12 cellular contexts compared by ENCODE assay signal in genomic region chr5:527646-528591, GRCh38. TPM values are rescaled to one million over a fixed set of nuclear protein-coding genes. Genes with fewer than 3 reads are reported as not detected.
A peak's percentile ranks its signal among the peaks of the same experiment; 100 is the strongest.
DNase-seq lines count a peak whose midpoint lies in the region; ATAC-seq and TF ChIP-seq lines count a peak whose summit lies in the region.
"Had no signal": no experiment of that assay in that cellular context is flagged by ENCODE, and none has a peak within 500 bp of the region (broad histone marks: within the 10 kb centered on the region; RNA-seq: fewer than 3 reads in every experiment).

No MANE protein-coding gene starts in this region.

- no peaks in the 10 kb centered on the region for H3K9me3 Mint-ChIP-seq in activated CD4-positive, alpha-beta T cell treated with anti-CD3 and anti-CD28 coated beads for 36 hours (ENCODE audit: low read depth)
- H3K9me3 Mint-ChIP-seq in activated naive CD8-positive, alpha-beta T cell treated with anti-CD3 and anti-CD28 coated beads, Interleukin-2, amount 50 U/mL, for 24 hours: no peaks in the 10 kb centered on the region
- H3K9me3 Mint-ChIP-seq in nephron progenitor cell: peaks cover 3% of the 10 kb centered on the region

- H3K27me3 Mint-ChIP-seq in activated CD4-positive, alpha-beta T cell treated with anti-CD3 and anti-CD28 coated beads for 36 hours: peaks cover 56% of the 10 kb centered on the region
- H3K27me3 Mint-ChIP-seq in activated naive CD8-positive, alpha-beta T cell treated with anti-CD3 and anti-CD28 coated beads, Interleukin-2, amount 50 U/mL, for 24 hours: peaks cover 63% of the 10 kb centered on the region
- peaks cover 80% of the 10 kb centered on the region for H3K27me3 Mint-ChIP-seq in nephron progenitor cell (ENCODE audit: low read depth, poor library complexity)

- H3K27ac ChIP-seq in KMS-11: no peak overlapping the region
- H3K27ac ChIP-seq: colonic mucosa, uterus had no signal

- intact Hi-C loops in activated CD4-positive, alpha-beta T cell treated with anti-CD3 and anti-CD28 coated beads for 36 hours (cut with DNase I, micrococcal nuclease): no loop called here

- no peaks in the 10 kb centered on the region for H3K79me2 ChIP-seq in KMS-11 (ENCODE audit: insufficient read depth, low read depth)

- no peak overlapping the region for H3K4me3 ChIP-seq in KMS-11 (IDR thresholded peaks at IDR 0.05; ENCODE audit: insufficient read depth, low read depth, low read length)
- H3K4me3 ChIP-seq: colonic mucosa, uterus had no signal

- POLR2A ChIA-PET in activated CD4-positive, alpha-beta T cell treated with anti-CD3 and anti-CD28 coated beads for 36 hours (lab: Charles Lee): no interaction called here

- no peak overlapping the region for H3K9ac ChIP-seq in KMS-11

- DNase-seq in activated CD4-positive, alpha-beta T cell treated with anti-CD3 and anti-CD28 coated beads for 36 hours: peak; percentile 61
- DNase-seq in activated CD4-positive, alpha-beta T cell treated with anti-CD3 and anti-CD28 coated beads, Interleukin-2, amount 50 U/mL, for 1 hour: no peak
- peak; percentile 36 for DNase-seq in activated naive CD8-positive, alpha-beta T cell treated with anti-CD3 and anti-CD28 coated beads, Interleukin-2, amount 50 U/mL, for 24 hours
- DNase-seq in nephron progenitor cell (peak; percentile 47), medulla oblongata (ENCODE audit: extremely low spot score) (no peak), NCI-H526 treated with DMSO at 0.1 percent for 48 hours (lab: John Stamatoyannopoulos, UW) (no peak), NCI-H2029 (lab: John Stamatoyannopoulos, UW) (no peak)
- DNase-seq: activated effector memory CD4-positive, alpha-beta T cell treated with anti-CD3 and anti-CD28 coated beads, Interleukin-2, amount 50 U/mL, for 16 hours; colonic mucosa; NCI-H446; uterus had no signal

- H3K4me1 ChIP-seq in KMS-11 (ENCODE audit: low read depth, poor library complexity, severe bottlenecking): peaks cover 7% of the 10 kb centered on the region

- no peak overlapping the region for H3K27ac Mint-ChIP-seq in activated CD4-positive, alpha-beta T cell treated with anti-CD3 and anti-CD28 coated beads for 36 hours
- H3K27ac Mint-ChIP-seq in activated naive CD8-positive, alpha-beta T cell treated with anti-CD3 and anti-CD28 coated beads, Interleukin-2, amount 50 U/mL, for 24 hours: no peak overlapping the region
- H3K27ac Mint-ChIP-seq in nephron progenitor cell: no peak overlapping the region

- H4K20me1 ChIP-seq in KMS-11 (ENCODE audit: insufficient read depth): no peaks in the 10 kb centered on the region

- H2AFZ ChIP-seq in KMS-11 (ENCODE audit: low read depth): no peak overlapping the region

- peak overlapping the region; percentile 9 for H3K4me3 Mint-ChIP-seq in activated CD4-positive, alpha-beta T cell treated with anti-CD3 and anti-CD28 coated beads for 36 hours
- H3K4me3 Mint-ChIP-seq in activated naive CD8-positive, alpha-beta T cell treated with anti-CD3 and anti-CD28 coated beads, Interleukin-2, amount 50 U/mL, for 24 hours: peak overlapping the region; percentile 21
- H3K4me3 Mint-ChIP-seq in nephron progenitor cell: no peak overlapping the region

- H3K27me3 ChIP-seq in KMS-11 (ENCODE audit: insufficient read depth, low read depth): peaks cover 80% of the 10 kb centered on the region

- H3K4me1 Mint-ChIP-seq in activated CD4-positive, alpha-beta T cell treated with anti-CD3 and anti-CD28 coated beads for 36 hours: peaks cover 36% of the 10 kb centered on the region
- H3K4me1 Mint-ChIP-seq in activated naive CD8-positive, alpha-beta T cell treated with anti-CD3 and anti-CD28 coated beads, Interleukin-2, amount 50 U/mL, for 24 hours: peaks cover 42% of the 10 kb centered on the region
- H3K4me1 Mint-ChIP-seq in nephron progenitor cell: peaks cover 49% of the 10 kb centered on the region

- H3K36me3 Mint-ChIP-seq in activated CD4-positive, alpha-beta T cell treated with anti-CD3 and anti-CD28 coated beads for 36 hours (ENCODE audit: low read depth): no peaks in the 10 kb centered on the region
- peaks cover 3% of the 10 kb centered on the region for H3K36me3 Mint-ChIP-seq in activated naive CD8-positive, alpha-beta T cell treated with anti-CD3 and anti-CD28 coated beads, Interleukin-2, amount 50 U/mL, for 24 hours (ENCODE audit: low read depth)
- H3K36me3 Mint-ChIP-seq in nephron progenitor cell (ENCODE audit: low read depth): no peaks in the 10 kb centered on the region

- H3K4me2 ChIP-seq in KMS-11: peak overlapping the region; percentile 41; the same call in 1 of the 2 replicates

- no peaks in the 10 kb centered on the region for H3K36me3 ChIP-seq in KMS-11 (ENCODE audit: insufficient read depth)
- H3K36me3 ChIP-seq: colonic mucosa, uterus had no signal

- TF ChIP-seq CTCF in KMS-11 (conservative IDR thresholded peaks at IDR 0.05; ENCODE audit: low read depth, low read length) (no peak), nephron progenitor cell (IDR thresholded peaks at IDR 0.05) (no peak)

- CTCF ChIA-PET in activated CD4-positive, alpha-beta T cell treated with anti-CD3 and anti-CD28 coated beads for 36 hours (lab: Charles Lee): interaction anchor here (0.8 kb wide), 1 partner anchor 19 kb away, joined by 3 read pairs; no protein-coding TSS in a partner anchor

- peak; percentile 30 for ATAC-seq in activated CD4-positive, alpha-beta T cell treated with anti-CD3 and anti-CD28 coated beads for 36 hours
- ATAC-seq in activated naive CD8-positive, alpha-beta T cell treated with anti-CD3 and anti-CD28 coated beads, Interleukin-2, amount 50 U/mL, for 24 hours: no peak

RNA-seq across cellular contexts. Expression of gene SLC9A3, which starts 3.7 kb away (rescaled TPM):
- 1 to 10 TPM; 2.1 to 2.4 TPM for total RNA-seq in activated CD4-positive, alpha-beta T cell treated with anti-CD3 and anti-CD28 coated beads for 36 hours

Comparison
In these comparisons a context has a peak if more than half of its experiments do, and no peak if none do; other contexts are left out.
1. DNase-seq: peak in activated CD4-positive, alpha-beta T cell treated with anti-CD3 and anti-CD28 coated beads for 36 hours (single experiment), activated naive CD8-positive, alpha-beta T cell treated with anti-CD3 and anti-CD28 coated beads, Interleukin-2, amount 50 U/mL, for 24 hours (single experiment) and nephron progenitor cell (single experiment); none in activated CD4-positive, alpha-beta T cell treated with anti-CD3 and anti-CD28 coated beads, Interleukin-2, amount 50 U/mL, for 1 hour (single experiment), medulla oblongata (single experiment), NCI-H526 treated with DMSO at 0.1 percent for 48 hours (single experiment) and NCI-H2029 (single experiment).